ENCODE assay signal across 16 cellular contexts in the genomic region with DNA sequence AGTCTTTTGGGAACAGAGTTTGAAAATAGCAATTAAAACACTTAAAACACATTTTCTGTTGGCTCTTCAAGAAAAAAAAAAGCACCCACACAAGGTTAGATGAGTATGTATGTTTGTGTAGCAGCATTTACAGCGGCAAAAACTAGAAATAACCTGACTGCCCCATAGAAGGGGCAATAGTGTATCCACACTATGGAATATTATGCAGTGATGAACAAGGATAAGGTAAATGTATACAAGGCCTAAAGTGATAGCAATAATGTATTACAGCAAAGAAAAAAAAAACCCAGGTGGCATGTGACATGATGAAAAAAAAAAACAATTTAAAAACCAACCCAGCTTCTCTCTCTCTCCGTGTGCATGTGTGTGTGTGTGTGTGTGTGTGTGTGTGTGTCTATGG.
"Had no signal": no experiment of that assay in that cellular context is flagged by ENCODE, and none has a peak within 500 bp of the region (broad histone marks: within the 10 kb centered on the region; RNA-seq: fewer than 3 reads in every experiment).

No MANE protein-coding gene starts in this region.

- H3K9me3 ChIP-seq: heart left ventricle had no signal

- H3K27me3 Mint-ChIP-seq: naive thymus-derived CD4-positive, alpha-beta T cell; type B pancreatic cell had no signal

- ATAC-seq: heart left ventricle; naive thymus-derived CD4-positive, alpha-beta T cell; right cardiac atrium had no signal

- H3K9me3 Mint-ChIP-seq: nephron progenitor cell, type B pancreatic cell had no signal

- H3K27me3 ChIP-seq: heart left ventricle had no signal

- DNase-seq: effector CD4-positive, alpha-beta T cell; foreskin melanocyte; heart left ventricle; hypothalamus; kidney glomerular epithelial cell; mammary epithelial cell; naive thymus-derived CD4-positive, alpha-beta T cell; nephron progenitor cell; right cardiac atrium; small intestine; stimulated activated CD4-positive, alpha-beta T cell treated with anti-CD3 and anti-CD28 coated beads, Interleukin-12 subunit alpha, Interleukin-12 subunit beta, amount 100 ng/mL, for 4 hours; stimulated activated naive CD4-positive, alpha-beta T cell treated with Interleukin-2 at 50 U/mL for 16 hours had no signal

- FAIRE-seq: islet of Langerhans, small intestine, urothelium cell line had no signal

- H3K4me3 Mint-ChIP-seq: naive thymus-derived CD4-positive, alpha-beta T cell; nephron progenitor cell; type B pancreatic cell had no signal

- H3K4me3 ChIP-seq: coronary artery, heart left ventricle had no signal

- H3K27ac Mint-ChIP-seq: nephron progenitor cell, type B pancreatic cell had no signal
